In the genomic region with DNA sequence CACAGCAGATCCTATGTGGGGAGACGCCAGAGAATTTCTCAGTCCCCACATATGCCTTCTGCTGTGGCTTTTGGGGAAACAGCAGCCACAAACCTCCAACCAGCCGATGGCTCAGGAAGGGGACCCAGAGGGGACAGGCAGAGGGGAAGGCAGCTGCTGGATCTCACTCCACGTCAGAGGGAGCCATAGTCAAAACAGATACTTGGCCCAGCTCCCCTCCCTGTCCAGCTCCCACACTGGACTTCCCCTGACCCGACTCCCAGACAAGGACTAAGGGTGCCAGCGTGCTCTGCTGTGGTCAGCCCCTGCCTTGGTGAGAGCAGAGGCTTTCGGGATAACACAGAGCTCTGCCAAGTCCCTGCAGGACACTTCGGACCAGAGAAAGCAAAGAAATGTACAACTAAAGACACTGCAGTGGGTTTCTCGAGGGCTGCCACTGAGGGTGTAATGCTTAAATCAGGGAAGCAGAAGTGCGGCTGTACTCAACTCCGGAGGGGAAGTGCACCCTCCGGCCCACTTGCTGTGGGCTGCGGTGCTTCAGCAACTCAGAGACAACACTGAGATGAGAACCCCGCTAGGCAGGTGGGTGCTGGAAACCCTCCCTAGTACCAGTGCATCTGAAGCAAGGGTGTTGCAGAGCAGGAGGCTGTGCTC, we compare ENCODE assay signal across 13 cellular contexts. TPM values are rescaled to one million over a fixed set of nuclear protein-coding genes. Genes with fewer than 3 reads are reported as not detected.
DNase-seq lines count a peak whose midpoint lies in the region; ATAC-seq and TF ChIP-seq lines count a peak whose summit lies in the region.
"Had no signal": no experiment of that assay in that cellular context is flagged by ENCODE, and none has a peak within 500 bp of the region (broad histone marks: within the 10 kb centered on the region; RNA-seq: fewer than 3 reads in every experiment).

No MANE protein-coding gene starts in this region.

- intact Hi-C loops in CD8-positive, alpha-beta T cell (cut with DNase I, micrococcal nuclease) = no loop called here

- H2BK15ac ChIP-seq in H9 (ENCODE audit: low read depth, low read length) = no peak overlapping the region

- H3K4me3 Mint-ChIP-seq in stimulated activated naive B cell treated with anti-CD40 and anti-IgM and Interleukin-4, amounts not matched to agents 10 μg/mL and 1 μg/mL and 100 μg/mL, for 72 hours = peak overlapping the region in 1 of 2 donors; percentile 19
- no peak overlapping the region for H3K4me3 Mint-ChIP-seq in H9
- no peak overlapping the region for H3K4me3 Mint-ChIP-seq in CD8-positive, alpha-beta T cell

- ATAC-seq in stimulated activated naive B cell treated with anti-CD40 and anti-IgM and Interleukin-4, amounts not matched to agents 10 μg/mL and 1 μg/mL and 100 μg/mL, for 72 hours (replicated peaks) = peak; percentile 98 to 99
- ATAC-seq in CD8-positive, alpha-beta T cell = no peak

- H4K20me1 ChIP-seq in H9 (ENCODE audit: control insufficient read depth, insufficient read depth, insufficient read length) = no peaks in the 10 kb centered on the region

- H4K91ac ChIP-seq in H9 (ENCODE audit: insufficient read length, low read depth, low read length) = no peak overlapping the region

- no peak overlapping the region for H4K5ac ChIP-seq in H9 (ENCODE audit: insufficient read length, low read depth, low read length)

- H3K36me3 ChIP-seq in esophagus (ENCODE audit: control insufficient read depth in 2 of 2, insufficient read depth in 2 of 2, low read length in 1 of 2) = peaks cover 4 to 70% of the 10 kb centered on the region in 2 donors
- H3K36me3 ChIP-seq in CD8-positive, alpha-beta T cell (ENCODE audit: insufficient read depth, low read length) = no peaks in the 10 kb centered on the region

- CTCF ChIA-PET in GM10248 (lab: Yijun Ruan, JAX) = interaction anchor here (3.0 kb wide), 2 partner anchors 12 to 17 kb away, joined by 13 to 14 read pairs; no protein-coding TSS in a partner anchor
- CTCF ChIA-PET in CD8-positive, alpha-beta T cell (lab: Charles Lee) = interaction anchor here (1.4 kb wide), 1 partner anchor 17 kb away, joined by 4 read pairs; no protein-coding TSS in a partner anchor

- POLR2A ChIA-PET in GM10248 (lab: Yijun Ruan, JAX) = no interaction called here
- POLR2A ChIA-PET in CD8-positive, alpha-beta T cell (lab: Charles Lee) = no interaction called here

- H2BK5ac ChIP-seq in H9 (ENCODE audit: insufficient read length, low read length) = no peak overlapping the region

- no peak overlapping the region for H2BK20ac ChIP-seq in H9 (ENCODE audit: low read depth, low read length, poor library complexity, severe bottlenecking)

- no peak overlapping the region for H2BK12ac ChIP-seq in H9 (ENCODE audit: insufficient read length, low read depth, low read length)

- no peak overlapping the region for H3K4me2 ChIP-seq in H9 (ENCODE audit: insufficient read depth, insufficient read length, low read length)

- H3K4me1 Mint-ChIP-seq in stimulated activated naive B cell treated with anti-CD40 and anti-IgM and Interleukin-4, amounts not matched to agents 10 μg/mL and 1 μg/mL and 100 μg/mL, for 72 hours = peaks cover 14 to 22% of the 10 kb centered on the region in 2 donors
- peaks cover 11 to 16% of the 10 kb centered on the region in 2 experiments for H3K4me1 Mint-ChIP-seq in H9
- no peaks in the 10 kb centered on the region for H3K4me1 Mint-ChIP-seq in CD8-positive, alpha-beta T cell (ENCODE audit: low read depth)

- no peaks in the 10 kb centered on the region for H3K9me3 Mint-ChIP-seq in stimulated activated naive B cell treated with anti-CD40 and anti-IgM and Interleukin-4, amounts not matched to agents 10 μg/mL and 1 μg/mL and 100 μg/mL, for 72 hours
- H3K9me3 Mint-ChIP-seq in H9 = no peaks in the 10 kb centered on the region
- H3K9me3 Mint-ChIP-seq in CD8-positive, alpha-beta T cell = no peaks in the 10 kb centered on the region

- H3K27me3 Mint-ChIP-seq in stimulated activated naive B cell treated with anti-CD40 and anti-IgM and Interleukin-4, amounts not matched to agents 10 μg/mL and 1 μg/mL and 100 μg/mL, for 72 hours = no peaks in the 10 kb centered on the region
- H3K27me3 Mint-ChIP-seq in H9 (ENCODE audit: low read depth) = no peaks in the 10 kb centered on the region
- H3K27me3 Mint-ChIP-seq in CD8-positive, alpha-beta T cell (ENCODE audit: low read depth) = no peaks in the 10 kb centered on the region

- no peaks in the 10 kb centered on the region for H3K27me3 ChIP-seq in esophagus (ENCODE audit: control insufficient read depth in 1 of 2, insufficient read depth in 2 of 2, low read length in 2 of 2)
- no peaks in the 10 kb centered on the region for H3K27me3 ChIP-seq in H9 (ENCODE audit: insufficient read depth, low read length)
- H3K27me3 ChIP-seq in CD8-positive, alpha-beta T cell (ENCODE audit: insufficient read depth, low read length) = no peaks in the 10 kb centered on the region

- H2BK120ac ChIP-seq in H9 (ENCODE audit: low read depth, low read length, poor library complexity, severe bottlenecking) = no peak overlapping the region

- H3K27ac ChIP-seq in esophagus (ENCODE audit: low read depth in 2 of 2, low read length in 1 of 2) (peak overlapping the region; percentile 7 to 36), H9 (ENCODE audit: insufficient read length, low read depth, low read length) (no peak overlapping the region)
- no peak overlapping the region for H3K27ac ChIP-seq in CD8-positive, alpha-beta T cell (ENCODE audit: low read depth, low read length)
- H3K27ac ChIP-seq: parathyroid adenoma, SK-N-MC had no signal

- H3K23me2 ChIP-seq in H9 (ENCODE audit: insufficient read length, low read depth, low read length, poor library complexity, severe bottlenecking) = no peaks in the 10 kb centered on the region

- no peak overlapping the region for H2AK5ac ChIP-seq in H9 (ENCODE audit: insufficient read length, low read length)

- no peak overlapping the region for H4K8ac ChIP-seq in H9 (replicated peaks; ENCODE audit: insufficient read length, low read depth, low read length)

- H3K56ac ChIP-seq in H9 (ENCODE audit: insufficient read length, low read depth, low read length) = no peak overlapping the region

- DNase-seq in GDM1 (lab: John Stamatoyannopoulos, UW) (peak; percentile 54), medulla oblongata (ENCODE audit: extremely low spot score) (peak; percentile 70), H9 (no peak), SW 1271 (lab: John Stamatoyannopoulos, UW) (no peak), GM10248 (ENCODE audit: extremely low spot score) (no peak)
- peak; percentile 40 for DNase-seq in stimulated activated naive B cell treated with anti-CD40 and anti-IgM and Interleukin-4, amounts not matched to agents 10 μg/mL and 1 μg/mL and 100 μg/mL, for 72 hours
- DNase-seq in CD8-positive, alpha-beta T cell = no peak
- DNase-seq: activated CD4-positive, alpha-beta T cell treated with anti-CD3 and anti-CD28 coated beads for 4 hours; central memory CD4-positive, alpha-beta T cell; NCI-H1417 treated with DMSO at 0.1 percent for 48 hours had no signal

- H3K14ac ChIP-seq in H9 (ENCODE audit: insufficient read depth, low read length) = no peak overlapping the region; the same call in 1 of the 2 replicates

- no peaks in the 10 kb centered on the region for H3K79me2 ChIP-seq in H9 (ENCODE audit: insufficient read depth, low read length)

- no peak overlapping the region for H2AFZ ChIP-seq in H9 (ENCODE audit: low read length)
- H2AFZ ChIP-seq: parathyroid adenoma had no signal

- H3K4me1 ChIP-seq in esophagus (ENCODE audit: control insufficient read depth in 2 of 2, insufficient read depth in 2 of 2, low read length in 1 of 2) (peaks cover 0 to 7% of the 10 kb centered on the region in 2 donors), H9 (ENCODE audit: insufficient read depth, low read length) (no peaks in the 10 kb centered on the region)
- no peaks in the 10 kb centered on the region for H3K4me1 ChIP-seq in CD8-positive, alpha-beta T cell (ENCODE audit: insufficient read depth, low read length)
- H3K4me1 ChIP-seq: parathyroid adenoma had no signal

- H3K79me1 ChIP-seq in H9 (ENCODE audit: insufficient read depth, low read depth, low read length, poor library complexity, severe bottlenecking) = no peaks in the 10 kb centered on the region

- H3K18ac ChIP-seq in H9 (ENCODE audit: insufficient read length, low read depth, low read length) = no peak overlapping the region

- no peak for TF ChIP-seq CTCF in H9 (conservative IDR thresholded peaks at IDR 0.05)
- no peak for TF ChIP-seq CTCF in GM10248 (IDR thresholded peaks at IDR 0.05; ENCODE audit: control extremely low read depth, extremely low read depth, low read depth, missing control alignments)
- TF ChIP-seq CTCF in CD8-positive, alpha-beta T cell (IDR thresholded peaks at IDR 0.05) = no peak

- H3K9ac ChIP-seq in H9 (ENCODE audit: extremely low read depth, insufficient read length, low read length) = no peak overlapping the region
- H3K9ac ChIP-seq: parathyroid adenoma had no signal

- no peaks in the 10 kb centered on the region for H3K9me3 ChIP-seq in esophagus (ENCODE audit: control insufficient read depth in 2 of 2, insufficient read depth in 1 of 2, low read depth in 1 of 2, low read length in 1 of 2)
- H3K9me3 ChIP-seq in H9 (ENCODE audit: control insufficient read depth, low read depth, low read length) = no peaks in the 10 kb centered on the region
- no peaks in the 10 kb centered on the region for H3K9me3 ChIP-seq in CD8-positive, alpha-beta T cell (ENCODE audit: low read length)

- H3K4ac ChIP-seq in H9 (ENCODE audit: low read depth, low read length) = no peak overlapping the region

- H3T11ph ChIP-seq in H9 (ENCODE audit: low read length) = no peak overlapping the region

- H3K27ac Mint-ChIP-seq in stimulated activated naive B cell treated with anti-CD40 and anti-IgM and Interleukin-4, amounts not matched to agents 10 μg/mL and 1 μg/mL and 100 μg/mL, for 72 hours = peak overlapping the region; percentile 77
- H3K27ac Mint-ChIP-seq in H9 = no peak overlapping the region; a peak in 1 of 7 replicates
- no peak overlapping the region for H3K27ac Mint-ChIP-seq in CD8-positive, alpha-beta T cell

- no peak overlapping the region for H3K23ac ChIP-seq in H9 (ENCODE audit: insufficient read length, low read depth, low read length)

- 68 to 71% methylated on average over 13 of the region's 13 CpGs for WGBS in esophagus, 2 donors
- no CpG with 5 or more reads among the region's 13 CpGs for WGBS in H9 (ENCODE audit: extremely low coverage, insufficient read length, low lambda C conversion rate)

- no peak overlapping the region for H3K4me3 ChIP-seq in esophagus (ENCODE audit: low read depth in 1 of 2, low read length in 2 of 2)
- H3K4me3 ChIP-seq in CD8-positive, alpha-beta T cell (ENCODE audit: low read depth, low read length) = no peak overlapping the region
- H3K4me3 ChIP-seq: SK-N-MC had no signal

- H3K36me3 Mint-ChIP-seq in stimulated activated naive B cell treated with anti-CD40 and anti-IgM and Interleukin-4, amounts not matched to agents 10 μg/mL and 1 μg/mL and 100 μg/mL, for 72 hours = peaks cover 42 to 43% of the 10 kb centered on the region in 2 donors
- H3K36me3 Mint-ChIP-seq in H9 (ENCODE audit: insufficient read depth in 1 of 3, low read depth in 3 of 3) = peaks cover 32 to 68% (median 53%) of the 10 kb centered on the region in 3 experiments
- H3K36me3 Mint-ChIP-seq in CD8-positive, alpha-beta T cell = peaks cover 68% of the 10 kb centered on the region

RNA-seq across cellular contexts. Expression of a gene that starts 47.2 kb away (rescaled TPM):
- polyA plus RNA-seq in esophagus = 10 to 100 TPM; 49.0 to 54.5 TPM
- 89.8 and 97.8 TPM in 2 replicates for total RNA-seq in H9 (2021)
- total RNA-seq in CD8-positive, alpha-beta T cell = 10 to 100 TPM; 26.4 to 26.5 TPM

Comparison
In these comparisons a context has a peak if more than half of its experiments do, and no peak if none do; other contexts are left out.
1. DNase-seq: peak in GDM1 (single experiment), medulla oblongata (single experiment) and stimulated activated naive B cell treated with anti-CD40 and anti-IgM and Interleukin-4, amounts not matched to agents 10 μg/mL and 1 μg/mL and 100 μg/mL, for 72 hours (single experiment); none in H9 (single experiment), SW 1271 (0 of 2), GM10248 (single experiment) and CD8-positive, alpha-beta T cell (0 of 7).
2. H3K27ac ChIP-seq: peak in esophagus (2 of 2); none in H9 (single experiment) and CD8-positive, alpha-beta T cell (single experiment).